In the genomic region with DNA sequence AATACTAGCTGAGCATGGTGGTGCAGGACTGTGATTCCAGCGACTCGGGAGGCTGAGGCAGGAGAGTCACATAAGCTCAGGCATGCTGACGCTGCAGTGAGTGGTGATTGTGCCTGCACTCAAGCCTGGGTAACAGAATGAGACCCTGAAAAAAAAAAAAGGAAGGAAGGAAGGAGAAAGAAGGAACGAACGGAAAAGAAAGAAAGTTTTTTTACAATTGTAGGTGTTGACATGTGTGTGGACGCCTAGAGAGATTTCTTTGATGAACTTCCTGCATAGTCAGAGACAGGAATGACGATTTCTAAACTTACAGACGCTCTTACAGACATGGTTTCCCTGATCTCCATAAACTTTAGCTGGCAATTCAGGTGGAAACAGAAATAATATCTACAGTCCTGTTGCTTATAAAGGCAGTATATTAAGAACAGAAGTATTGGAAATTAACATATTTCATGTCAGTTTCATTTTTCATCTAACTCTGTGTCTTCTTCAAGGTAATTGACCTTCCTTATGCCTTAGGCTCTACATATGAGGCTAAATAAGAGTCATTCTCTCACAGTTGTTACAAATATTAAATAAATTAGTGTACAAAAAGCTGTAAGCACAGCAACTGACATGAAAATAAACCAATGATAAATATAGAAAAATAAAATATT, we compare ENCODE assay signal across 11 cellular contexts. TPM values are rescaled to one million over a fixed set of nuclear protein-coding genes. Genes with fewer than 3 reads are reported as not detected.
A peak's percentile ranks its signal among the peaks of the same experiment; 100 is the strongest.
DNase-seq lines count a peak whose midpoint lies in the region; ATAC-seq and TF ChIP-seq lines count a peak whose summit lies in the region.
"Had no signal": no experiment of that assay in that cellular context is flagged by ENCODE, and none has a peak within 500 bp of the region (broad histone marks: within the 10 kb centered on the region; RNA-seq: fewer than 3 reads in every experiment).

No MANE protein-coding gene starts in this region.

- H3K36me3 ChIP-seq in OCI-LY3 (replicated peaks; ENCODE audit: low read depth, low read length) (peaks cover 7% of the 10 kb centered on the region), colonic mucosa (no peaks in the 10 kb centered on the region), thoracic aorta (no peaks in the 10 kb centered on the region)
- H3K36me3 ChIP-seq: heart left ventricle, pancreas had no signal

- H3K9ac ChIP-seq in OCI-LY3 (ENCODE audit: low read length) (peak overlapping the region; percentile 45), colonic mucosa (ENCODE audit: low read depth in 2 of 2, low read length in 2 of 2) (peak overlapping the region in 1 of 2 donors; percentile 12)

- H3K9me3 ChIP-seq in OCI-LY3 (ENCODE audit: insufficient read depth, low read length), result no peaks in the 10 kb centered on the region
- H3K9me3 ChIP-seq in colonic mucosa, result no peaks in the 10 kb centered on the region
- no peaks in the 10 kb centered on the region for H3K9me3 ChIP-seq in thoracic aorta
- H3K9me3 ChIP-seq: heart left ventricle, pancreas had no signal

- peak overlapping the region; percentile 68 for H3K4me3 ChIP-seq in OCI-LY3 (ENCODE audit: low read length)
- H3K4me3 ChIP-seq in colonic mucosa, result no peak overlapping the region
- peak overlapping the region; percentile 34 for H3K4me3 ChIP-seq in thoracic aorta
- H3K4me3 ChIP-seq: pancreas had no signal

- H3K4me1 ChIP-seq in OCI-LY3 (ENCODE audit: low read length) (peaks cover 30% of the 10 kb centered on the region), colonic mucosa (no peaks in the 10 kb centered on the region), thoracic aorta (ENCODE audit: control insufficient read depth in 1 of 2, low read depth in 2 of 2) (no peaks in the 10 kb centered on the region)
- H3K4me1 ChIP-seq: pancreas had no signal

- ATAC-seq in Right ventricle myocardium superior (ENCODE audit: poor library complexity) (no peak), thoracic aorta (ENCODE audit: insufficient number of reproducible peaks, low FRiP score, low read depth) (no peak), GM21619 (IDR thresholded peaks at IDR 0.05; ENCODE audit: unreplicated experiment) (no peak), HG03095 (IDR thresholded peaks at IDR 0.05; ENCODE audit: unreplicated experiment) (no peak)

- H3K27ac ChIP-seq in OCI-LY3 (ENCODE audit: low read length), result peak overlapping the region; percentile 48
- peak overlapping the region; percentile 23 for H3K27ac ChIP-seq in colonic mucosa
- peak overlapping the region in 1 of 2 donors; percentile 19 for H3K27ac ChIP-seq in thoracic aorta

- peak overlapping the region; percentile 85 for H3K4me2 ChIP-seq in OCI-LY3 (ENCODE audit: low read length)

- intact Hi-C loops in Right ventricle myocardium superior (cut with DNase I), result no loop called here
- intact Hi-C loops in cardiac septum (cut with DNase I), result no loop called here
- intact Hi-C loops in colonic mucosa (cut with DNase I), result no loop called here

- peaks cover 12% of the 10 kb centered on the region; the same call in 1 of the 2 replicates for H4K20me1 ChIP-seq in OCI-LY3 (ENCODE audit: insufficient read depth, low read length)

- H2AFZ ChIP-seq in OCI-LY3 (ENCODE audit: low read depth, low read length), result no peak overlapping the region; the same call in 1 of the 2 replicates

- DNase-seq in Right ventricle myocardium superior, result peak; percentile 40
- DNase-seq in cardiac septum (ENCODE audit: low spot score), result no peak
- DNase-seq in colonic mucosa, result no peak
- DNase-seq in thoracic aorta (ENCODE audit: low spot score), result no peak
- DNase-seq in foreskin melanocyte, result no peak
- DNase-seq: heart left ventricle, NCI-H2029, pancreas had no signal

- H3K79me2 ChIP-seq in OCI-LY3 (ENCODE audit: low read length), result peaks cover 68% of the 10 kb centered on the region

- TF ChIP-seq CTCF in OCI-LY3 (IDR thresholded peaks at IDR 0.05; ENCODE audit: low read depth, low read length) (no peak), colonic mucosa (IDR thresholded peaks at IDR 0.05) (no peak), thoracic aorta (IDR thresholded peaks at IDR 0.05) (no peak)

- no peaks in the 10 kb centered on the region for H3K27me3 ChIP-seq in OCI-LY3 (ENCODE audit: low read depth, low read length)
- H3K27me3 ChIP-seq in colonic mucosa, result no peaks in the 10 kb centered on the region
- no peaks in the 10 kb centered on the region for H3K27me3 ChIP-seq in thoracic aorta (replicated peaks; ENCODE audit: insufficient read depth)
- H3K27me3 ChIP-seq: heart left ventricle, pancreas had no signal

RNA-seq across cellular contexts. Expression of gene SAMSN1, which starts 4.1 kb away (rescaled TPM):
- total RNA-seq in Right ventricle myocardium superior (1.3 TPM), cardiac septum (1.9 TPM), colonic mucosa (1 to 10 TPM; 2.5 to 5.1 TPM), thoracic aorta (10 to 100 TPM in 1 of 2 donors, 1 to 10 TPM in 1; 6.6 to 20.5 TPM)
